ENCODE assay signal across 16 cellular contexts in the genomic region with DNA sequence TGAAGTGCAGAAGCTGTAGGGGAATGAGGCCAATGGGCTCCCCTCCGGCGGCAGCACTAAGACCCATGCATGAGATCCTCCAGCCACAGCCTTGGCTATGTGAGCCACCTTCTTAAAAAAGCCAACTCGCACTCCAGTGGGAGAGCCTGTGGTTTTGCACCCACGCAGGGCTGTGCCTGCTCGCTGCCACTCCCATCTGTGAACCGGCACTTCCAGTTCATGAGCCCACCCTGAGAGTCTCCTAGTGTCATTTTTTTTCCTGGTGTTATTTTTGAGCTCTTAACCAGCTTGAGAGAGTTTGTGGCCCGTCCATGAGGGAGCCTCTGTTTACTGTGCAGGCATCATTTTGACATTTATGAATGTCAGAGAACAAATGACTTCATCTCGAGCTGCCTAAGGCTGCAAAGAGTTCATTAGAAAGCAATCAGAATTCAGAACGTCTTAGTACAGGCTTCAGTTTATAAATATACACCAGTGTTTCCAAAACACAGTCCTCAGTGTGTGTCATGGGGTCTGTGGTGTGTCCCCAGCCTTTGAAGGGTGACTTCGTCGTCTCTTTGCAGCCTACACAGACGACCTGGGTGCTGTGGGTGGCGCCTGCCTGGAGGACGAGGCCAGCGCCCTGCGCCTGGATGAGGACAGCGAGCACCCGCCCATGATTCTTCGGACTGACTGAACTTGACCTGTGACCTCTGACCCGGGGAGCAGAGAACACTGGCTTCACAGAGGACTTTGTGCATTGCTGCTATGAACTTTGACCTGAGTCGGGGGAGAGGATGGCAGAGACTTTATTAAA. TPM values are rescaled to one million over a fixed set of nuclear protein-coding genes. Genes with fewer than 3 reads are reported as not detected.
DNase-seq lines count a peak whose midpoint lies in the region; ATAC-seq, FAIRE-seq and TF ChIP-seq lines count a peak whose summit lies in the region.
"Had no signal": no experiment of that assay in that cellular context is flagged by ENCODE, and none has a peak within 500 bp of the region (broad histone marks: within the 10 kb centered on the region; RNA-seq: fewer than 3 reads in every experiment).

No MANE protein-coding gene starts in this region.

- H4K20me1 ChIP-seq in SU-DHL-6 (ENCODE audit: low read depth, low read length): no peaks in the 10 kb centered on the region
- no peaks in the 10 kb centered on the region for H4K20me1 ChIP-seq in HepG2 (ENCODE audit: insufficient read depth, low read length)

- no peak for FAIRE-seq in HepG2 (lab: Jason Lieb, UNC)

- H3K9me3 ChIP-seq in SU-DHL-6 (ENCODE audit: insufficient read depth, low read length) (no peaks in the 10 kb centered on the region), HepG2 (ENCODE audit: low read length) (no peaks in the 10 kb centered on the region), aorta (ENCODE audit: control insufficient read depth, low read length) (no peaks in the 10 kb centered on the region)

- H3K4me3 ChIP-seq in SU-DHL-6 (ENCODE audit: insufficient read depth, low read length, poor library complexity, severe bottlenecking) (peak overlapping the region; percentile 40), HepG2 (replicated peaks in 1 of 3; ENCODE audit: insufficient read depth in 1 of 3, low read depth in 2 of 3, low read length in 3 of 3) (no peak overlapping the region), aorta (ENCODE audit: low read length in 2 of 2) (no peak overlapping the region)
- H3K4me3 ChIP-seq: GM23248, neural progenitor cell, SK-N-MC had no signal

- H3K9ac ChIP-seq in SU-DHL-6 (ENCODE audit: low read length): 0 out of 2 replicates have a peak overlapping the region, but pooled peaks have one; percentile 6
- no peak overlapping the region for H3K9ac ChIP-seq in HepG2 (ENCODE audit: insufficient read depth, low read depth, low read length)
- H3K9ac ChIP-seq: GM23248, neural progenitor cell had no signal

- intact Hi-C loops in HepG2 (cut with micrococcal nuclease; ENCODE audit: unreplicated experiment): no loop called here
- intact Hi-C loops in aorta (cut with DNase I): no loop called here

- H3K4me2 ChIP-seq in SU-DHL-6 (ENCODE audit: low read depth, low read length, poor library complexity, severe bottlenecking) (peak overlapping the region; percentile 75), HepG2 (ENCODE audit: low read depth, low read length) (no peak overlapping the region)
- H3K4me2 ChIP-seq: neural progenitor cell had no signal

- H3K27me3 ChIP-seq in SU-DHL-6 (ENCODE audit: low read length): no peaks in the 10 kb centered on the region
- no peaks in the 10 kb centered on the region for H3K27me3 ChIP-seq in HepG2 (ENCODE audit: control insufficient read depth in 1 of 2, insufficient read depth in 2 of 2, low read length in 2 of 2)
- H3K27me3 ChIP-seq in aorta (ENCODE audit: control insufficient read depth in 1 of 2, insufficient read depth in 2 of 2, low read length in 1 of 2): no peaks in the 10 kb centered on the region
- H3K27me3 ChIP-seq: neural progenitor cell had no signal

- no TSS peak for BruUV-seq in HepG2 (replicated peaks; lab: Mats Ljungman, UMichigan)

- H3K36me3 Mint-ChIP-seq in stimulated activated naive CD8-positive, alpha-beta T cell treated with anti-CD3 and anti-CD28 coated beads, Interleukin-15, Interleukin-2, amounts not matched to agents 100 ng/mL and 50 ng/mL, for 24 hours (ENCODE audit: low read depth): peaks cover 31% of the 10 kb centered on the region

- H3K79me2 ChIP-seq in SU-DHL-6 (ENCODE audit: insufficient read depth, low read length): no peaks in the 10 kb centered on the region
- H3K79me2 ChIP-seq in HepG2 (ENCODE audit: insufficient read depth, low read length): no peaks in the 10 kb centered on the region

- H3K27me3 Mint-ChIP-seq in stimulated activated naive CD8-positive, alpha-beta T cell treated with anti-CD3 and anti-CD28 coated beads, Interleukin-15, Interleukin-2, amounts not matched to agents 100 ng/mL and 50 ng/mL, for 24 hours: peaks cover 3% of the 10 kb centered on the region
- H3K27me3 Mint-ChIP-seq in stimulated activated naive CD8-positive, alpha-beta T cell treated with anti-CD3 and anti-CD28 coated beads, Interleukin-15, amount 100 ng/mL, for 72 hours: no peaks in the 10 kb centered on the region

- peaks cover 44% of the 10 kb centered on the region for H3F3A ChIP-seq in SU-DHL-6 (ENCODE audit: insufficient read depth)

- no peak for TF ChIP-seq EP300 in HepG2 (IDR thresholded peaks at IDR 0.05; ENCODE audit: low read depth in 2 of 2, low read length in 2 of 2)
- TF ChIP-seq EP300 in HepG2 (CRISPR knock-in tag; IDR thresholded peaks at IDR 0.05; ENCODE audit: borderline replicate concordance): no peak

- H2AFZ ChIP-seq in SU-DHL-6 (ENCODE audit: low read depth, low read length, severe bottlenecking) (no peak overlapping the region), HepG2 (ENCODE audit: low read length) (no peak overlapping the region)
- H2AFZ ChIP-seq: GM23248, neural progenitor cell had no signal

- TF ChIP-seq CTCF in SU-DHL-6 (IDR thresholded peaks at IDR 0.05; ENCODE audit: insufficient read depth, low read length, poor library complexity, severe bottlenecking) (no peak), HepG2 (CRISPR knock-in tag; IDR thresholded peaks at IDR 0.05) (no peak)

- no peak for DNase-seq in stimulated activated naive CD8-positive, alpha-beta T cell treated with anti-CD3 and anti-CD28 coated beads, Interleukin-15, amount 100 ng/mL, for 72 hours
- DNase-seq in HepG2 (ENCODE audit: low spot score) (no peak), aorta (peak; percentile 26 to 54), EL (no peak)
- DNase-seq: activated CD4-positive, CD25-positive, alpha-beta regulatory T cell treated with anti-CD3 and anti-CD28 coated beads, Interleukin-2, amount 50 U/mL, for 72 hours; activated gamma-delta T cell; GM23248; NCI-H1436 treated with DMSO at 0.1 percent for 48 hours; NCI-H82; stimulated activated CD8-positive, alpha-beta memory T cell treated with anti-CD3 and anti-CD28 coated beads, Interleukin-4, amount 100 ng/mL, for 48 hours had no signal

- ATAC-seq in stimulated activated naive CD8-positive, alpha-beta T cell treated with anti-CD3 and anti-CD28 coated beads, Interleukin-15, amount 100 ng/mL, for 72 hours: no peak
- ATAC-seq in HepG2: no peak
- ATAC-seq in aorta (ENCODE audit: low FRiP score): no peak
- ATAC-seq in GM19463 (IDR thresholded peaks at IDR 0.05; ENCODE audit: unreplicated experiment): no peak
- no peak for ATAC-seq in GM21825 (IDR thresholded peaks at IDR 0.05; ENCODE audit: unreplicated experiment)

- H3K4me1 Mint-ChIP-seq in stimulated activated naive CD8-positive, alpha-beta T cell treated with anti-CD3 and anti-CD28 coated beads, Interleukin-15, Interleukin-2, amounts not matched to agents 100 ng/mL and 50 ng/mL, for 24 hours (ENCODE audit: low read depth): peaks cover 36% of the 10 kb centered on the region
- H3K4me1 Mint-ChIP-seq in stimulated activated naive CD8-positive, alpha-beta T cell treated with anti-CD3 and anti-CD28 coated beads, Interleukin-15, amount 100 ng/mL, for 72 hours: peaks cover 55% of the 10 kb centered on the region

- POLR2A ChIA-PET in HepG2 (lab: Yijun Ruan, JAX): no interaction called here

- CTCF ChIA-PET in HepG2 (lab: Yijun Ruan, JAX; ENCODE audit: low intra/inter-chr PET ratio, low total read pairs): no interaction called here

- WGBS in HepG2 (ENCODE audit: low lambda C conversion rate): 94% methylated on average over 19 of the region's 21 CpGs
- 78 to 82% methylated on average over 21 of the region's 21 CpGs for WGBS in aorta, 2 donors

- H3K4me3 Mint-ChIP-seq in stimulated activated naive CD8-positive, alpha-beta T cell treated with anti-CD3 and anti-CD28 coated beads, Interleukin-15, Interleukin-2, amounts not matched to agents 100 ng/mL and 50 ng/mL, for 24 hours: no peak overlapping the region
- H3K4me3 Mint-ChIP-seq in stimulated activated naive CD8-positive, alpha-beta T cell treated with anti-CD3 and anti-CD28 coated beads, Interleukin-15, amount 100 ng/mL, for 72 hours: peak overlapping the region in 1 of 2 donors; percentile 64
- H3K4me3 Mint-ChIP-seq: neural progenitor cell had no signal

- H3K36me3 ChIP-seq in SU-DHL-6 (ENCODE audit: low read length) (no peaks in the 10 kb centered on the region), HepG2 (replicated peaks in 1 of 2; ENCODE audit: control insufficient read depth in 1 of 2, insufficient read depth in 2 of 2, low read length in 2 of 2) (peaks cover 23 to 59% of the 10 kb centered on the region in 2 experiments; a peak in 4 of 5 replicates), aorta (ENCODE audit: control insufficient read depth in 1 of 2, insufficient read depth in 2 of 2, low read length in 1 of 2) (peaks cover 2 to 8% of the 10 kb centered on the region in 2 donors)
- H3K36me3 ChIP-seq: neural progenitor cell had no signal

- in situ Hi-C loops in HepG2 (cut with HindIII; ENCODE audit: extremely low pct_ligation_motif_present, low pct_unique_long_range_greater_than_20kb): loop anchor here (25.0 kb wide), 1 partner anchor 232 kb away; no protein-coding TSS in a partner anchor

- peak overlapping the region; percentile 72 for H3K27ac Mint-ChIP-seq in stimulated activated naive CD8-positive, alpha-beta T cell treated with anti-CD3 and anti-CD28 coated beads, Interleukin-15, Interleukin-2, amounts not matched to agents 100 ng/mL and 50 ng/mL, for 24 hours
- H3K27ac Mint-ChIP-seq in stimulated activated naive CD8-positive, alpha-beta T cell treated with anti-CD3 and anti-CD28 coated beads, Interleukin-15, amount 100 ng/mL, for 72 hours: peak overlapping the region in 1 of 2 donors; percentile 60
- H3K27ac Mint-ChIP-seq: neural progenitor cell had no signal

- no peaks in the 10 kb centered on the region for H3K9me3 Mint-ChIP-seq in stimulated activated naive CD8-positive, alpha-beta T cell treated with anti-CD3 and anti-CD28 coated beads, Interleukin-15, Interleukin-2, amounts not matched to agents 100 ng/mL and 50 ng/mL, for 24 hours
- H3K9me3 Mint-ChIP-seq in stimulated activated naive CD8-positive, alpha-beta T cell treated with anti-CD3 and anti-CD28 coated beads, Interleukin-15, amount 100 ng/mL, for 72 hours: no peaks in the 10 kb centered on the region
- H3K9me3 Mint-ChIP-seq: neural progenitor cell had no signal

- TF ChIP-seq RAD21 in HepG2 (CRISPR knock-in tag; IDR thresholded peaks at IDR 0.05): no peak

- TF ChIP-seq POLR2A in HepG2 (IDR thresholded peaks at IDR 0.05; ENCODE audit: insufficient read depth in 1 of 2, low read depth in 2 of 2, low read length in 2 of 2): no peak

- H3K4me1 ChIP-seq in HepG2 (ENCODE audit: insufficient read depth, low read length) (no peaks in the 10 kb centered on the region), aorta (ENCODE audit: control insufficient read depth in 1 of 2, insufficient read depth in 2 of 2, low read length in 2 of 2) (no peaks in the 10 kb centered on the region)

- H3K27ac ChIP-seq in SU-DHL-6 (ENCODE audit: low read depth, low read length) (peak overlapping the region; percentile 89), HepG2 (ENCODE audit: extremely low read length, insufficient read depth, low read length) (no peak overlapping the region), aorta (ENCODE audit: low read depth in 1 of 2, low read length in 2 of 2) (no peak overlapping the region)
- H3K27ac ChIP-seq: GM23248, neural progenitor cell, SK-N-MC had no signal

- no peaks in the 10 kb centered on the region for H3K9me2 ChIP-seq in SU-DHL-6 (replicated peaks; ENCODE audit: insufficient read depth, low read length)

RNA-seq across cellular contexts. Expression of a gene that starts 40.4 kb away (rescaled TPM):
- 35.0 and 42.3 TPM in 2 replicates for total RNA-seq in HepG2 (2016; rRNA removed; fragmentation: Illumina TruSeq; extraction: Trizol)
- total RNA-seq in HepG2 (2016; cell fraction: cytosol; rRNA removed; fragmentation: Illumina TruSeq; extraction: Trizol; ENCODE audit: low read depth): 16.0 and 19.7 TPM in 2 replicates
- total RNA-seq in HepG2 (2016; cell fraction: insoluble cytoplasmic fraction; rRNA removed; fragmentation: Illumina TruSeq; extraction: Trizol): 35.8 and 36.0 TPM in 2 replicates
- 39.8 and 46.1 TPM in 2 replicates for total RNA-seq in HepG2 (2016; cell fraction: membrane; rRNA removed; fragmentation: Illumina TruSeq; extraction: Trizol)
- total RNA-seq in HepG2 (2016; cell fraction: nucleus; rRNA removed; fragmentation: Illumina TruSeq; extraction: Trizol): 20.8 and 21.5 TPM in 2 replicates
- 73.4 and 79.0 TPM in 2 replicates for polyA plus RNA-seq in HepG2 (2011; rRNA removed)
- 59.4 and 71.5 TPM in 2 replicates for polyA plus RNA-seq in HepG2 (2011; cell fraction: cytosol; rRNA removed)
- polyA plus RNA-seq in HepG2 (2011; cell fraction: nucleus; rRNA removed): 75.1 and 79.5 TPM in 2 replicates
- polyA plus RNA-seq in HepG2 (2012): 41.3 and 42.5 TPM in 2 replicates
- 22.2 and 29.0 TPM in 2 replicates for polyA plus RNA-seq in HepG2 (2016; cell fraction: cytosol; fragmentation: Illumina TruSeq; extraction: Trizol; ENCODE audit: low read depth)
- 51.6 and 58.3 TPM in 2 replicates for polyA plus RNA-seq in HepG2 (2016; cell fraction: insoluble cytoplasmic fraction; fragmentation: Illumina TruSeq; extraction: Trizol; ENCODE audit: low read depth)
- 44.4 and 53.3 TPM in 2 replicates for polyA plus RNA-seq in HepG2 (2016; cell fraction: membrane; fragmentation: Illumina TruSeq; extraction: Trizol; ENCODE audit: low read depth)
- 43.8 and 53.6 TPM in 2 replicates for polyA plus RNA-seq in HepG2 (2016; cell fraction: nucleus; fragmentation: Illumina TruSeq; extraction: Trizol; ENCODE audit: insufficient read depth, low read depth)
- polyA minus RNA-seq in HepG2 (2011; rRNA and poly(A)+ RNA removed; ENCODE audit: low replicate concordance): 61.4 and 106 TPM in 2 replicates
- 36.3 and 37.7 TPM in 2 replicates for polyA minus RNA-seq in HepG2 (2011; cell fraction: cytosol; rRNA and poly(A)+ RNA removed)
- polyA minus RNA-seq in HepG2 (2011; cell fraction: nucleus; rRNA and poly(A)+ RNA removed): 30.3 and 38.9 TPM in 2 replicates
- total RNA-seq in aorta: 10 to 100 TPM; 42.9 to 66.7 TPM
- polyA plus RNA-seq in aorta: 10 to 100 TPM; 14.1 to 39.6 TPM

RNA-seq across cellular contexts. Expression of a gene that starts 52.3 kb away (rescaled TPM):
- total RNA-seq in HepG2 (2016; rRNA removed; fragmentation: Illumina TruSeq; extraction: Trizol) (21.2 and 31.7 TPM in 2 replicates), aorta (1 to 10 TPM in 1 of 2 donors, under 1 TPM in 1; 0.88 to 2.2 TPM)
- total RNA-seq in HepG2 (2016; cell fraction: cytosol; rRNA removed; fragmentation: Illumina TruSeq; extraction: Trizol; ENCODE audit: low read depth): 33.8 and 34.7 TPM in 2 replicates
- total RNA-seq in HepG2 (2016; cell fraction: insoluble cytoplasmic fraction; rRNA removed; fragmentation: Illumina TruSeq; extraction: Trizol): 18.9 and 30.5 TPM in 2 replicates
- 76.3 and 81.9 TPM in 2 replicates for total RNA-seq in HepG2 (2016; cell fraction: membrane; rRNA removed; fragmentation: Illumina TruSeq; extraction: Trizol)
- total RNA-seq in HepG2 (2016; cell fraction: nucleus; rRNA removed; fragmentation: Illumina TruSeq; extraction: Trizol): 18.2 and 22.5 TPM in 2 replicates
- polyA plus RNA-seq in HepG2 (2011; rRNA removed) (29.7 and 53.0 TPM in 2 replicates), aorta (under 1 TPM; 0.13 to 0.50 TPM)
- 23.1 and 35.9 TPM in 2 replicates for polyA plus RNA-seq in HepG2 (2011; cell fraction: cytosol; rRNA removed)
- 110 and 117 TPM in 2 replicates for polyA plus RNA-seq in HepG2 (2011; cell fraction: nucleus; rRNA removed)
- polyA plus RNA-seq in HepG2 (2012): 21.6 and 26.5 TPM in 2 replicates
- polyA plus RNA-seq in HepG2 (2016; cell fraction: cytosol; fragmentation: Illumina TruSeq; extraction: Trizol; ENCODE audit: low read depth): 78.6 and 80.2 TPM in 2 replicates
- polyA plus RNA-seq in HepG2 (2016; cell fraction: insoluble cytoplasmic fraction; fragmentation: Illumina TruSeq; extraction: Trizol; ENCODE audit: low read depth): 31.0 and 42.3 TPM in 2 replicates
- 113 and 128 TPM in 2 replicates for polyA plus RNA-seq in HepG2 (2016; cell fraction: membrane; fragmentation: Illumina TruSeq; extraction: Trizol; ENCODE audit: low read depth)
- 57.1 and 65.3 TPM in 2 replicates for polyA plus RNA-seq in HepG2 (2016; cell fraction: nucleus; fragmentation: Illumina TruSeq; extraction: Trizol; ENCODE audit: insufficient read depth, low read depth)
- 1.5 and 136 TPM in 2 replicates for polyA minus RNA-seq in HepG2 (2011; rRNA and poly(A)+ RNA removed; ENCODE audit: low replicate concordance)
- polyA minus RNA-seq in HepG2 (2011; cell fraction: cytosol; rRNA and poly(A)+ RNA removed): 23.7 and 26.6 TPM in 2 replicates
- 20.0 and 25.2 TPM in 2 replicates for polyA minus RNA-seq in HepG2 (2011; cell fraction: nucleus; rRNA and poly(A)+ RNA removed)

Comparison
In these comparisons a context has a peak if more than half of its experiments do, and no peak if none do; other contexts are left out.
1. DNase-seq: peak in aorta (2 of 2); none in stimulated activated naive CD8-positive, alpha-beta T cell treated with anti-CD3 and anti-CD28 coated beads, Interleukin-15, amount 100 ng/mL, for 72 hours (0 of 2), HepG2 (single experiment) and EL (single experiment).
2. RNA of a gene that starts 52.3 kb away (total RNA-seq): 18.2 to 81.9 TPM in HepG2; 0.88 to 2.2 TPM in aorta; every median in the first group is over 4 times any median in the second.